Comparison of ENCODE assay signal across 9 cellular contexts in genomic region chr7:85186521-85187241, GRCh38. TPM values are rescaled to one million over a fixed set of nuclear protein-coding genes. Genes with fewer than 3 reads are reported as not detected.
DNase-seq lines count a peak whose midpoint lies in the region; ATAC-seq and TF ChIP-seq lines count a peak whose summit lies in the region.
"Had no signal": no experiment of that assay in that cellular context is flagged by ENCODE, and none has a peak within 500 bp of the region (broad histone marks: within the 10 kb centered on the region; RNA-seq: fewer than 3 reads in every experiment).

TSS of gene SEMA3D (minus strand) at chr7:85187056. CDS start at chr7:85121891, 65,165 bp downstream.

- no peaks in the 10 kb centered on the region for H3K9me3 Mint-ChIP-seq in stimulated activated memory B cell treated with anti-CD40 and anti-IgM and Interleukin-4, amounts not matched to agents 10 μg/mL and 1 μg/mL and 100 μg/mL, for 72 hours

- TF ChIP-seq CTCF in choroid plexus epithelial cell (conservative IDR thresholded peaks at IDR 0.05; ENCODE audit: low read depth, low read length): peak; percentile 73

- peak; percentile 24 for DNase-seq in NCI-H345 (lab: John Stamatoyannopoulos, UW)
- DNase-seq in NCI-H345 treated with DMSO at 0.1 percent for 48 hours (lab: John Stamatoyannopoulos, UW; ENCODE audit: unreplicated experiment): no peak
- DNase-seq in HuH-7.5 (ENCODE audit: low spot score): peak; percentile 36
- DNase-seq in choroid plexus epithelial cell (ENCODE audit: low read depth): peak; percentile 88
- peak; percentile 44 for DNase-seq in kidney glomerular epithelial cell (lab: John Stamatoyannopoulos, UW)

- peak within 1 kb of the TSS; percentile 83 for H3K4me3 Mint-ChIP-seq in stimulated activated memory B cell treated with anti-CD40 and anti-IgM and Interleukin-4, amounts not matched to agents 10 μg/mL and 1 μg/mL and 100 μg/mL, for 72 hours
- H3K4me3 Mint-ChIP-seq: CD8-positive, alpha-beta T cell had no signal

- H3K4me1 Mint-ChIP-seq in stimulated activated memory B cell treated with anti-CD40 and anti-IgM and Interleukin-4, amounts not matched to agents 10 μg/mL and 1 μg/mL and 100 μg/mL, for 72 hours: peaks cover 31% of the 10 kb centered on the region

- H3K27me3 Mint-ChIP-seq in stimulated activated memory B cell treated with anti-CD40 and anti-IgM and Interleukin-4, amounts not matched to agents 10 μg/mL and 1 μg/mL and 100 μg/mL, for 72 hours: peaks cover 27% of the 10 kb centered on the region

- no peaks in the 10 kb centered on the region for H3K36me3 Mint-ChIP-seq in stimulated activated memory B cell treated with anti-CD40 and anti-IgM and Interleukin-4, amounts not matched to agents 10 μg/mL and 1 μg/mL and 100 μg/mL, for 72 hours
- H3K36me3 Mint-ChIP-seq: CD8-positive, alpha-beta T cell had no signal

- H3K27ac Mint-ChIP-seq in stimulated activated memory B cell treated with anti-CD40 and anti-IgM and Interleukin-4, amounts not matched to agents 10 μg/mL and 1 μg/mL and 100 μg/mL, for 72 hours: peak within 1 kb of the TSS; percentile 82
- H3K27ac Mint-ChIP-seq: CD8-positive, alpha-beta T cell had no signal

- peak within 1 kb of the TSS; percentile 52 for H3K4me3 ChIP-seq in choroid plexus epithelial cell (ENCODE audit: low read depth, low read length)

- peak; percentile 96 for ATAC-seq in GM21723 (IDR thresholded peaks at IDR 0.05; ENCODE audit: unreplicated experiment)
- ATAC-seq in stimulated activated memory B cell treated with anti-CD40 and anti-IgM and Interleukin-4, amounts not matched to agents 10 μg/mL and 1 μg/mL and 100 μg/mL, for 72 hours: peak; percentile 92
- ATAC-seq: CD8-positive, alpha-beta T cell had no signal

TF ChIP-seq in PFSK-1, 5 proteins besides CTCF, POLR2A, EP300 and RAD21:
- no peak for TF ChIP-seq TAF1 (IDR thresholded peaks at IDR 0.05; ENCODE audit: borderline replicate concordance, insufficient read depth, low read length)
- TF ChIP-seq FOXP2 (optimal IDR thresholded peaks at IDR 0.05; ENCODE audit: borderline replicate concordance, extremely low read depth, extremely low read length, insufficient read depth): peak; percentile 81
- TF ChIP-seq SIN3A (IDR thresholded peaks at IDR 0.05; ENCODE audit: borderline replicate concordance, insufficient read depth, low read length): 0 out of 2 replicates have a peak, but pooled peaks have one; percentile 31
- TF ChIP-seq REST (IDR thresholded peaks at IDR 0.05; ENCODE audit: insufficient read depth in 1 of 2, low read depth in 2 of 2, low read length in 2 of 2): 0 out of 4 replicates have a peak, but pooled peaks of 1 of the 2 experiments have one; percentile 32
- TF ChIP-seq POLR2AphosphoS5 (IDR thresholded peaks at IDR 0.05; ENCODE audit: low read depth, low read length): no peak

RNA-seq across cellular contexts. Expression of gene SEMA3D, which starts in this region (rescaled TPM):
- 2.7 TPM for polyA plus RNA-seq in PFSK-1 (2012; ENCODE audit: insufficient read length, low read depth)
